ENCODE assay signal across 10 cellular contexts in the genomic region with DNA sequence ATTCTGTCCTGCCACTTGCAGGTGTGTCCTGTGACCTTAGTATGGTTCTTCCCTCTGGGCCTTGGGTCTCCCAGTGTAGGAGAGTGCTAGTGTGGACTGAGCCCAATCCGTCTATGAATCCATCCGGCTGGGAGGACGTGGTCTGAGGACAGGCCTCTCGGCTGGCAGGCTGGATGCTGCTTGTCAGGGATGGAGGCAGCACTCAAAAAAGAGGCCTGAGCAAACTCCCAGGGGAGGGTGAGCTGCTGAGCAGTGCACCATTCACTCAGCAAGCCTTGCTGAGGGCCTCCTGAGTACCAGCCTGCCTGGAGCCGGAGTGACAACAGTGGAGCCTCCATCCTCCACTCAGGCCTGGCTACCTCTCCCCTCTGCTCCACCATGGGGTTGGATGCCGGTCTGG. TPM values are rescaled to one million over a fixed set of nuclear protein-coding genes. Genes with fewer than 3 reads are reported as not detected.
DNase-seq lines count a peak whose midpoint lies in the region; ATAC-seq, FAIRE-seq and TF ChIP-seq lines count a peak whose summit lies in the region.
"Had no signal": no experiment of that assay in that cellular context is flagged by ENCODE, and none has a peak within 500 bp of the region (broad histone marks: within the 10 kb centered on the region; RNA-seq: fewer than 3 reads in every experiment).

No MANE protein-coding gene starts in this region.

- H3K27ac ChIP-seq in keratinocyte (ENCODE audit: control insufficient read depth, insufficient read depth, low read length) (peak overlapping the region; percentile 91), testis (no peak overlapping the region)

- POLR2A ChIA-PET in T-cell (lab: Charles Lee) = no interaction called here

- peaks cover 0 to 2% of the 10 kb centered on the region in 2 donors for H3K27me3 Mint-ChIP-seq in natural killer cell (ENCODE audit: low read depth in 2 of 2)
- no peaks in the 10 kb centered on the region for H3K27me3 Mint-ChIP-seq in natural killer cell treated with Interleukin-12 subunit alpha and Interleukin-12 subunit beta and Interleukin-15 and Interleukin-18, amount 100 ng/mL, for 72 hours
- H3K27me3 Mint-ChIP-seq in T-cell = no peaks in the 10 kb centered on the region
- H3K27me3 Mint-ChIP-seq in immature natural killer cell (ENCODE audit: low read depth in 3 of 3) = peaks cover 0 to 14% (median 12%) of the 10 kb centered on the region in 3 donors

- H3K4me3 Mint-ChIP-seq in natural killer cell (peak overlapping the region; percentile 40), T-cell (peak overlapping the region in 2 of 3 donors; percentile 54 to 87), immature natural killer cell (peak overlapping the region in 2 of 5 donors; percentile 30 to 95)
- no peak overlapping the region for H3K4me3 Mint-ChIP-seq in natural killer cell treated with Interleukin-12 subunit alpha and Interleukin-12 subunit beta and Interleukin-15 and Interleukin-18, amount 100 ng/mL, for 72 hours

- H2AFZ ChIP-seq in keratinocyte (ENCODE audit: control insufficient read depth, low read length) = no peak overlapping the region

- H3K4me3 ChIP-seq in keratinocyte (ENCODE audit: control insufficient read depth in 2 of 3, extremely low read depth in 1 of 3, insufficient read depth in 2 of 3, low read depth in 1 of 3, low read length in 3 of 3) (no peak overlapping the region), testis (no peak overlapping the region)

- peak overlapping the region; percentile 80 for H3K9ac ChIP-seq in keratinocyte (ENCODE audit: control insufficient read depth, extremely low read depth, insufficient read depth, low read length)

- intact Hi-C loops in natural killer cell (cut with micrococcal nuclease) (no loop called here), testis (cut with DNase I; ENCODE audit: low total_unique reads) (loop anchor here (10.0 kb wide), 1 partner anchor 53 kb away; no protein-coding TSS in a partner anchor)

- no peak for TF ChIP-seq CTCF in natural killer cell (IDR thresholded peaks at IDR 0.05)
- no peak for TF ChIP-seq CTCF in keratinocyte (optimal IDR thresholded peaks at IDR 0.05 in 1 of 3, IDR thresholded peaks at IDR 0.05 in 1 of 3, conservative IDR thresholded peaks at IDR 0.05 in 1 of 3; ENCODE audit: extremely low read depth in 1 of 3, insufficient read depth in 2 of 3, low read length in 3 of 3)
- no peak for TF ChIP-seq CTCF in testis (IDR thresholded peaks at IDR 0.05)

- 78 to 100% methylated on average over 1 to 6 of the region's 6 CpGs for WGBS in testis, 2 donors

- H4K20me1 ChIP-seq in keratinocyte (ENCODE audit: control insufficient read depth, extremely low read depth, insufficient read depth, low read length) = no peaks in the 10 kb centered on the region

- CTCF ChIA-PET in T-cell (lab: Charles Lee) = interaction anchor here in 1 of 2 donors (2.0 kb wide), 1 partner anchor 117 kb away, joined by 7 read pairs; a partner anchor contains a TSS

- H3K4me1 Mint-ChIP-seq in natural killer cell (peaks cover 30 to 34% of the 10 kb centered on the region in 2 donors), T-cell (peaks cover 21 to 25% (median 23%) of the 10 kb centered on the region in 3 donors), immature natural killer cell (peaks cover 23 to 30% of the 10 kb centered on the region in 2 donors)
- H3K4me1 Mint-ChIP-seq in natural killer cell treated with Interleukin-12 subunit alpha and Interleukin-12 subunit beta and Interleukin-15 and Interleukin-18, amount 100 ng/mL, for 72 hours (ENCODE audit: low read depth in 2 of 2) = peaks cover 16 to 21% of the 10 kb centered on the region in 2 donors

- H3K27me3 ChIP-seq in keratinocyte (ENCODE audit: control insufficient read depth, extremely low read depth, insufficient read depth, low read length) (no peaks in the 10 kb centered on the region), testis (no peaks in the 10 kb centered on the region)

- no peak for ATAC-seq in natural killer cell
- ATAC-seq in natural killer cell treated with Interleukin-12 subunit alpha and Interleukin-12 subunit beta and Interleukin-15 and Interleukin-18, amount 100 ng/mL, for 72 hours = no peak
- no peak for ATAC-seq in T-cell (replicated peaks in 1 of 4)
- no peak for ATAC-seq in HG03460 (IDR thresholded peaks at IDR 0.05; ENCODE audit: unreplicated experiment)

- H3K4me1 ChIP-seq in keratinocyte (ENCODE audit: control insufficient read depth, extremely low read depth, insufficient read depth, low read length) (peaks cover 57% of the 10 kb centered on the region), testis (peaks cover 16% of the 10 kb centered on the region)

- H3K9me3 ChIP-seq in keratinocyte (ENCODE audit: control insufficient read depth, low read depth, low read length) (no peaks in the 10 kb centered on the region), testis (no peaks in the 10 kb centered on the region)

- no peak for DNase-seq in natural killer cell
- DNase-seq in natural killer cell treated with Interleukin-12 subunit alpha and Interleukin-12 subunit beta and Interleukin-15 and Interleukin-18, amount 100 ng/mL, for 72 hours (ENCODE audit: low spot score) = no peak
- DNase-seq in T-cell = no peak
- no peak for DNase-seq in keratinocyte (ENCODE audit: low read depth, low spot score)
- no peak for DNase-seq in immature natural killer cell
- no peak for DNase-seq in testis
- no peak for DNase-seq in frontal cortex (ENCODE audit: low spot score in 2 of 2)
- DNase-seq: NCI-H1694 treated with DMSO at 0.1 percent for 48 hours, OCI-M1 had no signal

- dilution Hi-C loops in keratinocyte (cut with MboI; ENCODE audit: extremely low pct_ligation_motif_present, low sequenced_read_pairs) = no loop called here

- H3K36me3 ChIP-seq in keratinocyte (ENCODE audit: control insufficient read depth in 2 of 2, extremely low read depth in 1 of 2, insufficient read depth in 2 of 2, low read length in 2 of 2) = peaks cover 13 to 16% of the 10 kb centered on the region in 2 experiments
- no peaks in the 10 kb centered on the region for H3K36me3 ChIP-seq in testis (ENCODE audit: low read depth, missing control alignments)

- peaks cover 35% of the 10 kb centered on the region for H3K79me2 ChIP-seq in keratinocyte (ENCODE audit: control insufficient read depth, insufficient read depth, low read length)

- no peak for FAIRE-seq in keratinocyte (lab: Jason Lieb, UNC)
- FAIRE-seq in frontal cortex (lab: Jason Lieb, UNC) = no peak

- no peak overlapping the region for H3K27ac Mint-ChIP-seq in natural killer cell
- no peak overlapping the region for H3K27ac Mint-ChIP-seq in natural killer cell treated with Interleukin-12 subunit alpha and Interleukin-12 subunit beta and Interleukin-15 and Interleukin-18, amount 100 ng/mL, for 72 hours
- peak overlapping the region in 1 of 2 donors; percentile 82 for H3K27ac Mint-ChIP-seq in T-cell
- H3K27ac Mint-ChIP-seq in immature natural killer cell = peak overlapping the region in 1 of 6 donors; percentile 69

- no peak for TF ChIP-seq POLR2A in testis (IDR thresholded peaks at IDR 0.05)

- H3K4me2 ChIP-seq in keratinocyte (ENCODE audit: control insufficient read depth, extremely low read depth, insufficient read depth, low read depth, low read length) = peak overlapping the region; percentile 75

- H3K36me3 Mint-ChIP-seq in natural killer cell (no peaks in the 10 kb centered on the region), T-cell (peaks cover 5% of the 10 kb centered on the region), immature natural killer cell (peaks cover 0 to 4% (median 0%) of the 10 kb centered on the region in 3 donors)
- no peaks in the 10 kb centered on the region for H3K36me3 Mint-ChIP-seq in natural killer cell treated with Interleukin-12 subunit alpha and Interleukin-12 subunit beta and Interleukin-15 and Interleukin-18, amount 100 ng/mL, for 72 hours

- peaks cover 2% of the 10 kb centered on the region for H3K9me1 ChIP-seq in keratinocyte (ENCODE audit: control insufficient read depth, extremely low read depth, insufficient read depth, low read length)

- no peaks in the 10 kb centered on the region for H3K9me3 Mint-ChIP-seq in natural killer cell
- H3K9me3 Mint-ChIP-seq in natural killer cell treated with Interleukin-12 subunit alpha and Interleukin-12 subunit beta and Interleukin-15 and Interleukin-18, amount 100 ng/mL, for 72 hours = no peaks in the 10 kb centered on the region
- H3K9me3 Mint-ChIP-seq in T-cell = no peaks in the 10 kb centered on the region
- H3K9me3 Mint-ChIP-seq in immature natural killer cell = no peaks in the 10 kb centered on the region

RNA-seq across cellular contexts. Expression of a gene that starts 1.7 kb away (rescaled TPM):
- total RNA-seq in natural killer cell = 10 to 100 TPM in 2 of 3 donors, 1 to 10 TPM in 1; 8.7 to 17.4 (median 11.6) TPM
- total RNA-seq in natural killer cell treated with Interleukin-12 subunit alpha and Interleukin-12 subunit beta and Interleukin-15 and Interleukin-18, amount 100 ng/mL, for 72 hours = 10 to 100 TPM; 19.4 to 31.0 TPM
- 10 to 100 TPM; 11.3 to 41.3 (median 39.0) TPM for total RNA-seq in T-cell
- polyA plus RNA-seq in keratinocyte = 103 to 172 TPM (median 121 TPM) in 3 replicates
- 36.1 TPM for polyA plus RNA-seq in keratinocyte (2011; ENCODE audit: low read depth)
- polyA plus RNA-seq in keratinocyte (2011; cell fraction: cytosol; rRNA removed) = 119 and 152 TPM in 2 replicates
- polyA plus RNA-seq in keratinocyte (2011; cell fraction: nucleus; rRNA removed) = 143 and 170 TPM in 2 replicates
- polyA plus RNA-seq in keratinocyte (2012; ENCODE audit: low replicate concordance) = 84.5 and 106 TPM in 2 replicates
- polyA minus RNA-seq in keratinocyte = 280 to 386 TPM (median 351 TPM) in 3 replicates
- 419 TPM for polyA minus RNA-seq in keratinocyte (2011; cell fraction: cytosol; rRNA and poly(A)+ RNA removed)
- polyA minus RNA-seq in keratinocyte (2011; cell fraction: nucleus; rRNA and poly(A)+ RNA removed) = 133 and 142 TPM in 2 replicates
- polyA plus RNA-seq in immature natural killer cell = 1 to 10 TPM; 1.2 to 4.3 (median 1.6) TPM
- 10 to 100 TPM; 40.6 to 48.8 TPM for total RNA-seq in testis
- polyA plus RNA-seq in testis (ENCODE audit: insufficient read depth, low read depth, low replicate concordance) = 25.1 TPM
- total RNA-seq in frontal cortex = 8.6 TPM
